Comparison of ENCODE assay signal across 8 cellular contexts in the genomic region with DNA sequence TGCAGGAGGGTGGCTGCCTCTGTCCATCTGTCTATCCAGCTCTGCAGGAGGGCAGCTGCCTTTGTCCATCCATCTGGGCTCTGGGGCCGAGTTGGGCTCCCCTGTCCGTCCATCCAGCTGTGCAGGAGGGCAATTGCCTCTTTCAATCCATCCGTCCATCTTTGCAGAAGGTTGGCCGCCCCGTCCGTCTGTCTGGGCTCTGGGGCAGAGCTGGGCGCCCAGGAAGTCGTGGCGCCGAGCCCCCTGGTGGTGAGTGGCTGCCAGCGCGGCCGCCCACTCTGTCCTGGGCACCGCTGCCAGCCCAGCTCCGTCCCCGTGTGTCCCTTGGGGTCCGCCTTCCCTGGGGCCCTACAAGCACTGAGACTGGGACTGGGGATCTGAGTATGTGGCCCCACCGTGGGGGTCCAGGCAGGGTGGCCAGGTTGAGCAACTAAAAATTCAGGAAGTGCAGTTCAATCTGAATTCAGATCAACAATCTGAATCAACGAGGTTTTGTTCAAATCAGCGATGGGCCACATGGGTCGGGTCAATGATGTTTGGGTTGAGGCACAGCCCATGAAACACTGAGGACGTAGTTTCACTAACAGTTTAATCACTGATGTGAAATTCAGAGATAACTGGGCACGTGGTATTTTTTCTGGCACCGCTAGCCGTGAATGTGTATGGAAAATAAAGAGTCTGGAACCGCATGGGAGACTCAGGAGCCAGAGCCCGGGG.
A peak's percentile ranks its signal among the peaks of the same experiment; 100 is the strongest.
DNase-seq lines count a peak whose midpoint lies in the region; ATAC-seq, FAIRE-seq and TF ChIP-seq lines count a peak whose summit lies in the region.

No MANE protein-coding gene starts in this region.

- no peak for ATAC-seq in RWPE2 (ENCODE audit: low read depth)
- peak; percentile 79 for ATAC-seq in K562
- no peak for ATAC-seq in gastrocnemius medialis

- no peak for FAIRE-seq in K562 (lab: Jason Lieb, UNC)

- no peak overlapping the region for H3K9ac ChIP-seq in K562 (ENCODE audit: insufficient read depth in 1 of 2, low read depth in 2 of 2, low read length in 2 of 2)
- H3K9ac ChIP-seq in mesenchymal stem cell (ENCODE audit: low read length), result no peak overlapping the region

- WGBS in K562 (ENCODE audit: insufficient coverage, low coverage, missing lambda C conversion rate), result under 1% methylated on average over 24 of the region's 27 CpGs
- 87% methylated on average over 27 of the region's 27 CpGs for WGBS in mesenchymal stem cell
- WGBS in lower leg skin, 2 donors, result 48 to 61% methylated on average over 25 to 27 of the region's 27 CpGs

- intact Hi-C loops in K562 (cut with micrococcal nuclease), result no loop called here
- intact Hi-C loops in gastrocnemius medialis (cut with DNase I; ENCODE audit: low total_unique reads), result no loop called here
- intact Hi-C loops in lower leg skin (cut with DNase I; ENCODE audit: low total_unique reads), result no loop called here

- TF ChIP-seq POLR2A in K562 (conservative IDR thresholded peaks at IDR 0.05), result no peak
- no peak for TF ChIP-seq POLR2A in gastrocnemius medialis (IDR thresholded peaks at IDR 0.05)
- TF ChIP-seq POLR2A in lower leg skin (IDR thresholded peaks at IDR 0.05), result no peak

- H3K9me3 ChIP-seq in RWPE2 (ENCODE audit: severe bottlenecking) (peaks cover 1% of the 10 kb centered on the region), K562 (replicated peaks; ENCODE audit: control insufficient read depth, insufficient read depth, low read depth, low read length) (no peaks in the 10 kb centered on the region), gastrocnemius medialis (no peaks in the 10 kb centered on the region), mesenchymal stem cell (ENCODE audit: control insufficient read depth, low read length) (no peaks in the 10 kb centered on the region)

- no peaks in the 10 kb centered on the region for H3K36me3 ChIP-seq in RWPE2 (ENCODE audit: low read depth)
- no peaks in the 10 kb centered on the region for H3K36me3 ChIP-seq in K562 (ENCODE audit: control insufficient read depth, insufficient read depth, low read length)
- H3K36me3 ChIP-seq in gastrocnemius medialis, result no peaks in the 10 kb centered on the region
- H3K36me3 ChIP-seq in mesenchymal stem cell (ENCODE audit: control insufficient read depth in 1 of 2, insufficient read depth in 2 of 2, low read depth in 1 of 2, low read length in 2 of 2), result no peaks in the 10 kb centered on the region

- no peak overlapping the region for H3K4me2 ChIP-seq in K562 (ENCODE audit: insufficient read depth, low read length)
- H3K4me2 ChIP-seq in mesenchymal stem cell (ENCODE audit: low read length, poor library complexity, severe bottlenecking), result no peak overlapping the region

- TF ChIP-seq EP300 in K562 (IDR thresholded peaks at IDR 0.05; ENCODE audit: low read length), result no peak

- no peak overlapping the region for H2BK12ac ChIP-seq in mesenchymal stem cell (ENCODE audit: low read length in 2 of 2)

- no peak overlapping the region for H3K23ac ChIP-seq in mesenchymal stem cell (ENCODE audit: low read length in 2 of 2)

- H3K27me3 ChIP-seq in RWPE2 (ENCODE audit: insufficient read depth, poor library complexity, severe bottlenecking) (no peaks in the 10 kb centered on the region), K562 (ENCODE audit: control insufficient read depth in 2 of 2, insufficient read depth in 2 of 2, low read length in 2 of 2) (peaks cover 3 to 68% of the 10 kb centered on the region in 2 experiments; a peak in 3 of 5 replicates), gastrocnemius medialis (peaks cover 28 to 46% (median 44%) of the 10 kb centered on the region in 3 donors), mesenchymal stem cell (ENCODE audit: control insufficient read depth in 1 of 2, insufficient read depth in 1 of 2, low read length in 2 of 2) (peaks cover 0 to 29% of the 10 kb centered on the region in 2 experiments)

- no peak overlapping the region for H2BK5ac ChIP-seq in mesenchymal stem cell (ENCODE audit: low read depth, low read length, poor library complexity, severe bottlenecking)

- H3K27ac ChIP-seq in RWPE2 (ENCODE audit: poor library complexity, severe bottlenecking), result no peak overlapping the region
- no peak overlapping the region for H3K27ac ChIP-seq in K562 (ENCODE audit: extremely low read depth, low read depth, low read length)
- no peak overlapping the region for H3K27ac ChIP-seq in gastrocnemius medialis
- H3K27ac ChIP-seq in mesenchymal stem cell (ENCODE audit: low read length, poor library complexity, severe bottlenecking), result no peak overlapping the region

- H2BK15ac ChIP-seq in mesenchymal stem cell (ENCODE audit: low read depth, poor library complexity, severe bottlenecking), result no peak overlapping the region

- H3K9me1 ChIP-seq in K562 (ENCODE audit: control insufficient read depth, insufficient read depth, low read length), result no peaks in the 10 kb centered on the region

- no peak overlapping the region for H4K8ac ChIP-seq in mesenchymal stem cell (ENCODE audit: low read length)

- H3K4ac ChIP-seq in mesenchymal stem cell (ENCODE audit: low read depth in 1 of 2, low read length in 2 of 2), result no peak overlapping the region

- POLR2A ChIA-PET in K562 (lab: Yijun Ruan, JAX), result no interaction called here

- no TSS peak for BruUV-seq in K562 (replicated peaks; lab: Mats Ljungman, UMichigan)

- H2AK5ac ChIP-seq in mesenchymal stem cell (ENCODE audit: low read length, severe bottlenecking), result no peak overlapping the region

- no peaks in the 10 kb centered on the region for H3K79me2 ChIP-seq in K562 (ENCODE audit: control insufficient read depth, insufficient read depth, low read length)

- no peak overlapping the region for H4K91ac ChIP-seq in mesenchymal stem cell (ENCODE audit: low read length)

- no peak overlapping the region for H2BK120ac ChIP-seq in mesenchymal stem cell (ENCODE audit: low read depth, low read length)

- no peaks in the 10 kb centered on the region for H3K79me1 ChIP-seq in mesenchymal stem cell (replicated peaks; ENCODE audit: low read length, poor library complexity, severe bottlenecking)

- H3K18ac ChIP-seq in mesenchymal stem cell (ENCODE audit: low read depth in 1 of 2, low read length in 2 of 2), result no peak overlapping the region

- H4K20me1 ChIP-seq in K562 (replicated peaks; ENCODE audit: control insufficient read depth, insufficient read depth, low read length), result no peaks in the 10 kb centered on the region

- TF ChIP-seq RAD21 in K562 (CRISPR knock-in tag; conservative IDR thresholded peaks at IDR 0.05 in 1 of 2, IDR thresholded peaks at IDR 0.05 in 1 of 2), result peak in 1 of 2 experiments; percentile 24; a peak in 1 of 4 replicates

- DNase-seq in RWPE2 (ENCODE audit: low spot score), result no peak
- peak; percentile 11 to 63 (median 48) for DNase-seq in K562 (ENCODE audit: extremely low read depth in 1 of 4, low spot score in 3 of 4)
- DNase-seq in gastrocnemius medialis, result no peak
- no peak for DNase-seq in SHP77 treated with DMSO at 0.1 percent for 48 hours (lab: John Stamatoyannopoulos, UW)
- no peak for DNase-seq in mesenchymal stem cell
- DNase-seq in lower leg skin (ENCODE audit: low spot score in 2 of 2), result no peak
- no peak for DNase-seq in NCI-H226

- CTCF ChIA-PET in K562 (lab: Yijun Ruan, JAX; ENCODE audit: low intra/inter-chr PET ratio), result no interaction called here

- H3K4me1 ChIP-seq in RWPE2 (ENCODE audit: insufficient read depth, poor library complexity, severe bottlenecking), result no peaks in the 10 kb centered on the region
- no peaks in the 10 kb centered on the region; a peak in 1 of 5 replicates for H3K4me1 ChIP-seq in K562 (replicated peaks in 1 of 2; ENCODE audit: control insufficient read depth in 2 of 2, insufficient read depth in 2 of 2, low read length in 2 of 2)
- no peaks in the 10 kb centered on the region for H3K4me1 ChIP-seq in gastrocnemius medialis
- peaks cover 3% of the 10 kb centered on the region for H3K4me1 ChIP-seq in mesenchymal stem cell (ENCODE audit: control insufficient read depth, insufficient read depth, low read depth, low read length)

- H2AFZ ChIP-seq in K562 (ENCODE audit: low read depth, low read length) (no peak overlapping the region), mesenchymal stem cell (ENCODE audit: low read depth, low read length) (no peak overlapping the region)

- in situ Hi-C loops in K562 (cut with MboI), result loop anchor here (25.0 kb wide), 1 partner anchor 235 kb away; no protein-coding TSS in a partner anchor
- in situ Hi-C loops in gastrocnemius medialis (cut with MboI; ENCODE audit: low sequenced_read_pairs in 4 of 4), result no loop called here

- no peak overlapping the region for H3K14ac ChIP-seq in mesenchymal stem cell (ENCODE audit: low read length in 2 of 2)

- TF ChIP-seq CTCF in GM12872 (IDR thresholded peaks at IDR 0.05; ENCODE audit: insufficient read depth, low read depth, low read length), result peak; percentile 60
- TF ChIP-seq CTCF in RWPE2 (IDR thresholded peaks at IDR 0.05; ENCODE audit: poor library complexity, severe bottlenecking), result peak; percentile 23
- peak; percentile 36 to 63 (median 57); a peak in 5 of 6 replicates for TF ChIP-seq CTCF in K562 (IDR thresholded peaks at IDR 0.05 in 2 of 3, conservative IDR thresholded peaks at IDR 0.05 in 1 of 3; ENCODE audit: insufficient read depth in 2 of 3, low read depth in 1 of 3, low read length in 3 of 3)
- peak in 3 of 5 experiments; percentile 15 to 31 (median 29) for TF ChIP-seq CTCF in gastrocnemius medialis (IDR thresholded peaks at IDR 0.05 in 4 of 5, conservative IDR thresholded peaks at IDR 0.05 in 1 of 5)
- no peak for TF ChIP-seq CTCF in lower leg skin (IDR thresholded peaks at IDR 0.05)

- H3K4me3 ChIP-seq in RWPE2 (ENCODE audit: severe bottlenecking) (no peak overlapping the region), K562 (no peak overlapping the region), gastrocnemius medialis (no peak overlapping the region), mesenchymal stem cell (ENCODE audit: insufficient read depth in 1 of 2, low read depth in 1 of 2, low read length in 2 of 2) (no peak overlapping the region), lower leg skin (ENCODE audit: low read depth, poor library complexity, severe bottlenecking) (no peak overlapping the region)

TF ChIP-seq in K562, 482 proteins besides CTCF, POLR2A, EP300 and RAD21 (continues in another document):
- peak; percentile 28; the same call in 1 of the 2 replicates for TF ChIP-seq EGR1 (conservative IDR thresholded peaks at IDR 0.05)
- no peak for TF ChIP-seq ZFP30 (CRISPR knock-in tag; IDR thresholded peaks at IDR 0.05; ENCODE audit: borderline replicate concordance)

Comparison
In these comparisons a context has a peak if more than half of its experiments do, and no peak if none do; other contexts are left out.
1. CTCF ChIP-seq: peak in GM12872 (single experiment), RWPE2 (single experiment), K562 (3 of 3) and gastrocnemius medialis (3 of 5); none in lower leg skin (0 of 3).
2. DNase-seq: peak in K562 (4 of 4); none in RWPE2 (single experiment), gastrocnemius medialis (0 of 2), SHP77 treated with DMSO at 0.1 percent for 48 hours (single experiment), mesenchymal stem cell (single experiment), lower leg skin (0 of 2) and NCI-H226 (single experiment).